7 cellular contexts compared by ENCODE assay signal in the genomic region with DNA sequence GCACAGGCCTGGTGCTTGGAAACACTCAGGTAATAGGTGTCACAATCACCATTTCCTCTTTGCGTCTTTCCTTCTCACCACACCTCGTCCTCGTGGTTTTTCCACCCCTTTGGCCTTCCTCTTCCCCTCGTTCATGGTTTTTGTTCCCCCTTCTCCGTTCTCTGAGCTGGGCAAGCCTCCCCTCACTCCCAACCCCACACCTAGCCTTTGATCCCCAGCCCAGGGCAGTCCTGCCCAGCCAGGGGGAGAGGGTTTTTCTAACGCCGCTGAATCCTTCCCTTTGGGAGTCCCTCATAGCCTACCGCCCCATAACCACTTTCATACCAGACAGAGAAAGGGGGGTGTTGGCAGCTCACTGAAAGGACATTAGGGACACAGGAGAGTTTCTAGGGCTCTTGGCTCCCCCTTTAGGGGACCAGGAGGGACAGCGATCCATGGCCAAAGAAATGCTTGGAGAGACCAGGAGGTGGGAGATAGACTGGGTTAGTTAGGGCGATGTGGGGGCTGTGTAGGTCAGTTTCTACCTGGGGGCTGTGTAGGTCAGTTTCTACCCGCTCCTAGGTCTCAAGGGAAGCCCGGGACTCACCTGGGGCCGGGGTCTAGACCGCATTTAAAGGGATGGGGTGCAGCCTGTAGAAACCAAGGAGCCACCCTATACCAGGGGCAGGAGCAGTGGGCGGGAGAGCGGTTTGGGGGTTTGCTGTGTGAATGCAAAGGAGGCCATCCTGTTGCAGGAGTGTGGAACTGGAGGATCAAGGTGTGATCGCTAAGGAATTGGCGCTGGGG. TPM values are rescaled to one million over a fixed set of nuclear protein-coding genes. Genes with fewer than 3 reads are reported as not detected.
DNase-seq lines count a peak whose midpoint lies in the region; ATAC-seq and TF ChIP-seq lines count a peak whose summit lies in the region.

No MANE protein-coding gene starts in this region.

- ATAC-seq in GM18873 (IDR thresholded peaks at IDR 0.05; ENCODE audit: low FRiP score, unreplicated experiment) (no peak), HG03039 (IDR thresholded peaks at IDR 0.05; ENCODE audit: unreplicated experiment) (no peak), GM19351 (IDR thresholded peaks at IDR 0.05; ENCODE audit: unreplicated experiment) (no peak)

- peaks cover 13% of the 10 kb centered on the region for H3K4me1 ChIP-seq in mesodermal cell (ENCODE audit: control insufficient read depth, insufficient read depth, low read length, poor library complexity, severe bottlenecking)

- DNase-seq in EH (ENCODE audit: low read depth) (peak; percentile 77), M059J (ENCODE audit: low read depth) (peak; percentile 75), cardiac fibroblast (ENCODE audit: low read depth in 2 of 2) (peak; percentile 54 to 60)

- 4 to 5% methylated on average over 13 to 15 of the region's 18 CpGs for WGBS in mesodermal cell (ENCODE audit: insufficient coverage in 2 of 2), 2 experiments

- no peaks in the 10 kb centered on the region for H3K9me3 ChIP-seq in mesodermal cell (ENCODE audit: control insufficient read depth, low read length)

- H3K4me3 ChIP-seq in cardiac fibroblast (replicated peaks in 1 of 2; ENCODE audit: low read depth in 2 of 2, low read length in 2 of 2): peak overlapping the region; percentile 73 to 87
- peak overlapping the region; percentile 96 for H3K4me3 ChIP-seq in mesodermal cell (ENCODE audit: extremely low read depth, insufficient read depth, low read length, poor library complexity, severe bottlenecking)

- H3K36me3 ChIP-seq in mesodermal cell (ENCODE audit: control insufficient read depth, insufficient read depth, low read length): peaks cover 48% of the 10 kb centered on the region

- TF ChIP-seq CTCF in cardiac fibroblast (IDR thresholded peaks at IDR 0.05; ENCODE audit: low read depth, low read length): peak; percentile 19

- no peak overlapping the region for H3K27ac ChIP-seq in mesodermal cell (ENCODE audit: low read depth, low read length, severe bottlenecking)

RNA-seq across cellular contexts. Expression of a gene that starts 1.4 kb away (rescaled TPM):
- 26.3 and 36.8 TPM in 2 replicates for total RNA-seq in M059J (2014; rRNA removed; shearing (Covaris generic))
- 80.4 TPM for polyA plus RNA-seq in mesodermal cell (2013, experiment 1 of 2)
- polyA plus RNA-seq in mesodermal cell (2013, experiment 2 of 2): 63.6 TPM

RNA-seq across cellular contexts. Expression of a gene that starts 26.6 kb away (rescaled TPM):
- total RNA-seq in M059J (2014; rRNA removed; shearing (Covaris generic)): 6.2 and 17.2 TPM in 2 replicates
- 16.4 TPM for polyA plus RNA-seq in mesodermal cell (2013, experiment 1 of 2)
- 14.7 TPM for polyA plus RNA-seq in mesodermal cell (2013, experiment 2 of 2)

RNA-seq across cellular contexts. Expression of a gene that starts 41.2 kb away (rescaled TPM):
- 80.1 and 106 TPM in 2 replicates for total RNA-seq in M059J (2014; rRNA removed; shearing (Covaris generic))
- 86.0 TPM for polyA plus RNA-seq in mesodermal cell (2013, experiment 1 of 2)
- 68.8 TPM for polyA plus RNA-seq in mesodermal cell (2013, experiment 2 of 2)

RNA-seq across cellular contexts. Expression of a gene that starts 49.0 kb away (rescaled TPM):
- total RNA-seq in M059J (2014; rRNA removed; shearing (Covaris generic)): 50.8 and 73.9 TPM in 2 replicates
- polyA plus RNA-seq in mesodermal cell (2013, experiment 1 of 2): 89.6 TPM
- 82.7 TPM for polyA plus RNA-seq in mesodermal cell (2013, experiment 2 of 2)
